In genomic region chr19:2309734-2310362, GRCh38 we compare ENCODE assay signal across 14 cellular contexts. TPM values are rescaled to one million over a fixed set of nuclear protein-coding genes. Genes with fewer than 3 reads are reported as not detected.
DNase-seq lines count a peak whose midpoint lies in the region; ATAC-seq and TF ChIP-seq lines count a peak whose summit lies in the region.
"Had no signal": no experiment of that assay in that cellular context is flagged by ENCODE, and none has a peak within 500 bp of the region (broad histone marks: within the 10 kb centered on the region; RNA-seq: fewer than 3 reads in every experiment).

No MANE protein-coding gene starts in this region.

- no peak overlapping the region for H3K4me3 ChIP-seq in mammary epithelial cell (replicated peaks in 1 of 3; ENCODE audit: insufficient read depth in 1 of 3, low read depth in 2 of 3, low read length in 3 of 3)
- no peak overlapping the region for H3K4me3 ChIP-seq in thyroid gland (replicated peaks in 1 of 3)
- no peak overlapping the region for H3K4me3 ChIP-seq in WERI-Rb-1 (ENCODE audit: low read depth, low read length)
- H3K4me3 ChIP-seq: ovary, upper lobe of right lung had no signal

- H4K20me1 ChIP-seq in mammary epithelial cell (ENCODE audit: insufficient read depth, low read length), result no peaks in the 10 kb centered on the region

- no peak for TF ChIP-seq CTCF in MCF 10A (IDR thresholded peaks at IDR 0.05; ENCODE audit: unreplicated experiment)
- TF ChIP-seq CTCF in mammary epithelial cell (conservative IDR thresholded peaks at IDR 0.05 in 1 of 2, IDR thresholded peaks at IDR 0.05 in 1 of 2; ENCODE audit: extremely low read depth in 1 of 2, insufficient read depth in 1 of 2, low read depth in 1 of 2, low read length in 2 of 2), result no peak
- TF ChIP-seq CTCF in chondrocyte (IDR thresholded peaks at IDR 0.05), result no peak
- TF ChIP-seq CTCF in thyroid gland (IDR thresholded peaks at IDR 0.05), result no peak
- no peak for TF ChIP-seq CTCF in WERI-Rb-1 (IDR thresholded peaks at IDR 0.05; ENCODE audit: low read depth, low read length)

- BruUV-seq in MCF 10A (replicated peaks; lab: Mats Ljungman, UMichigan), result no TSS peak
- BruUV-seq in mammary epithelial cell (replicated peaks; lab: Mats Ljungman, UMichigan), result no TSS peak

- H3K27me3 Mint-ChIP-seq in MCF 10A (ENCODE audit: insufficient read depth, unreplicated experiment) (peaks cover 16% of the 10 kb centered on the region), chondrocyte (ENCODE audit: low read depth) (peaks cover 4% of the 10 kb centered on the region)

- peaks cover 7% of the 10 kb centered on the region for H3K9me3 Mint-ChIP-seq in MCF 10A (ENCODE audit: unreplicated experiment)
- peaks cover under 1% of the 10 kb centered on the region for H3K9me3 Mint-ChIP-seq in chondrocyte (ENCODE audit: low read depth)

- H3K27ac ChIP-seq in mammary epithelial cell (ENCODE audit: insufficient read depth, low read depth, low read length) (no peak overlapping the region), thyroid gland (no peak overlapping the region), WERI-Rb-1 (no peak overlapping the region)
- H3K27ac ChIP-seq: ovary, upper lobe of right lung had no signal

- H3K36me3 Mint-ChIP-seq in MCF 10A (ENCODE audit: insufficient read depth, unreplicated experiment), result no peaks in the 10 kb centered on the region
- H3K36me3 Mint-ChIP-seq in chondrocyte (ENCODE audit: low read depth), result no peaks in the 10 kb centered on the region
- H3K36me3 Mint-ChIP-seq: activated naive CD8-positive, alpha-beta T cell had no signal

- DNase-seq in MCF 10A (ENCODE audit: unreplicated experiment), result peak; percentile 56
- no peak for DNase-seq in mammary epithelial cell
- DNase-seq in NCI-H2171 (lab: John Stamatoyannopoulos, UW), result peak; percentile 88
- no peak for DNase-seq in chondrocyte (ENCODE audit: low spot score)
- peak; percentile 50 to 56 for DNase-seq in thyroid gland
- DNase-seq in activated naive CD4-positive, alpha-beta T cell (lab: John Stamatoyannopoulos, UW), result no peak
- DNase-seq in WERI-Rb-1, result no peak
- DNase-seq: activated CD4-positive, alpha-beta T cell treated with anti-CD3 and anti-CD28 coated beads for 4 hours; Kasumi-1; kidney glomerular epithelial cell; ovary; upper lobe of right lung had no signal

- H3K4me1 ChIP-seq in mammary epithelial cell (ENCODE audit: insufficient read depth, low read length), result peaks cover 8% of the 10 kb centered on the region
- peaks cover 0 to 3% of the 10 kb centered on the region in 2 donors for H3K4me1 ChIP-seq in thyroid gland
- H3K4me1 ChIP-seq: upper lobe of right lung had no signal

- intact Hi-C loops in MCF 10A (cut with micrococcal nuclease), result no loop called here
- intact Hi-C loops in mammary epithelial cell (cut with micrococcal nuclease), result no loop called here
- intact Hi-C loops in thyroid gland (cut with DNase I), result no loop called here

- no peak for ATAC-seq in HG03439 (IDR thresholded peaks at IDR 0.05; ENCODE audit: unreplicated experiment)
- ATAC-seq: upper lobe of right lung had no signal

- H3K9ac ChIP-seq in mammary epithelial cell (ENCODE audit: insufficient read depth, low read length), result no peak overlapping the region

- H3K79me2 ChIP-seq in mammary epithelial cell (ENCODE audit: insufficient read depth, low read length), result no peaks in the 10 kb centered on the region

- H3K4me2 ChIP-seq in mammary epithelial cell (ENCODE audit: insufficient read depth, low read depth, low read length), result no peak overlapping the region

- dilution Hi-C loops in mammary epithelial cell (cut with HindIII; ENCODE audit: low sequenced_read_pairs), result no loop called here

- H3K9me3 ChIP-seq in mammary epithelial cell (replicated peaks; ENCODE audit: insufficient read depth, low read length) (peaks cover 1% of the 10 kb centered on the region), thyroid gland (no peaks in the 10 kb centered on the region), WERI-Rb-1 (ENCODE audit: severe bottlenecking) (peaks cover 9% of the 10 kb centered on the region)
- H3K9me3 ChIP-seq: upper lobe of right lung had no signal

- no peak overlapping the region for H2AFZ ChIP-seq in mammary epithelial cell (ENCODE audit: low read depth, low read length)

- H3K4me3 Mint-ChIP-seq in MCF 10A (ENCODE audit: unreplicated experiment) (no peak overlapping the region), chondrocyte (ENCODE audit: unreplicated experiment) (no peak overlapping the region)

- H3K36me3 ChIP-seq in mammary epithelial cell (ENCODE audit: insufficient read depth, low read length), result no peaks in the 10 kb centered on the region
- H3K36me3 ChIP-seq in thyroid gland, result no peaks in the 10 kb centered on the region
- no peaks in the 10 kb centered on the region for H3K36me3 ChIP-seq in WERI-Rb-1
- H3K36me3 ChIP-seq: ovary, upper lobe of right lung had no signal

- no peak for TF ChIP-seq POLR2A in thyroid gland (IDR thresholded peaks at IDR 0.05)

- CTCF ChIA-PET in MCF 10A (lab: Yijun Ruan, JAX), result interaction anchor here (0.6 kb wide), 2 partner anchors 94 to 472 kb away, joined by 3 read pairs; no protein-coding TSS in a partner anchor
- CTCF ChIA-PET in mammary epithelial cell (lab: Charles Lee; ENCODE audit: low non-redundant PET), result no interaction called here

- 71% methylated on average over 11 of the region's 17 CpGs for WGBS in mammary epithelial cell (ENCODE audit: low coverage, missing lambda C conversion rate)
- 46 to 64% methylated on average over 12 to 16 of the region's 17 CpGs for WGBS in thyroid gland, 2 donors

- H3K4me1 Mint-ChIP-seq in MCF 10A (ENCODE audit: insufficient read depth, unreplicated experiment) (peaks cover 5% of the 10 kb centered on the region), chondrocyte (ENCODE audit: low read depth) (peaks cover 15% of the 10 kb centered on the region)

- in situ Hi-C loops in mammary epithelial cell (cut with MboI; ENCODE audit: low sequenced_read_pairs in 2 of 2), result no loop called here

- H3K27ac Mint-ChIP-seq in MCF 10A (ENCODE audit: low read depth, unreplicated experiment) (no peak overlapping the region), chondrocyte (ENCODE audit: unreplicated experiment) (peak overlapping the region; percentile 32)
- H3K27ac Mint-ChIP-seq: activated naive CD8-positive, alpha-beta T cell had no signal

- POLR2A ChIA-PET in MCF 10A (lab: Yijun Ruan, JAX), result no interaction called here

- H3K27me3 ChIP-seq in mammary epithelial cell (ENCODE audit: insufficient read depth, low read length), result peaks cover 16% of the 10 kb centered on the region
- peaks cover 17% of the 10 kb centered on the region for H3K27me3 ChIP-seq in thyroid gland
- no peaks in the 10 kb centered on the region for H3K27me3 ChIP-seq in WERI-Rb-1 (ENCODE audit: insufficient read depth, low read depth, severe bottlenecking)
- H3K27me3 ChIP-seq: ovary had no signal

RNA-seq across cellular contexts. Expression of gene LINGO3, which starts 1.9 kb away (rescaled TPM):
- total RNA-seq in MCF 10A (2022), result not detected in 2 replicates
- not detected for total RNA-seq in mammary epithelial cell
- polyA plus RNA-seq in mammary epithelial cell, result not detected
- polyA minus RNA-seq in mammary epithelial cell, result not detected
- 0.15 to 0.48 TPM in 2 of 3 replicates, not detected in the other for total RNA-seq in chondrocyte
- total RNA-seq in thyroid gland, result under 1 TPM in 1 of 4 donors, not detected in 3; 0.45 TPM
- total RNA-seq: ovary, upper lobe of right lung had no signal
- polyA plus RNA-seq: ovary had no signal

RNA-seq across cellular contexts. Expression of gene LSM7, which starts 18.5 kb away (rescaled TPM):
- total RNA-seq in MCF 10A (2022), result 135 and 152 TPM in 2 replicates
- total RNA-seq in mammary epithelial cell, result 10 to 100 TPM; 67.7 to 91.6 TPM
- 442 TPM for polyA plus RNA-seq in mammary epithelial cell
- 35.3 TPM for polyA minus RNA-seq in mammary epithelial cell
- 73.9 to 88.1 TPM (median 76.2 TPM) in 3 replicates for total RNA-seq in chondrocyte
- total RNA-seq in thyroid gland, result 100 to 1,000 TPM in 1 of 4 donors, 10 to 100 TPM in 3; 21.1 to 139 (median 55.1) TPM

RNA-seq across cellular contexts. Expression of gene SPPL2B, which starts 18.6 kb away (rescaled TPM):
- total RNA-seq in MCF 10A (2022) (70.1 and 70.9 TPM in 2 replicates), mammary epithelial cell (10 to 100 TPM; 21.8 to 50.7 TPM), chondrocyte (48.9 to 67.0 TPM (median 51.4 TPM) in 3 replicates), thyroid gland (10 to 100 TPM; 47.8 to 97.8 (median 67.3) TPM)
- polyA plus RNA-seq in mammary epithelial cell, result 13.5 TPM
- polyA minus RNA-seq in mammary epithelial cell, result 3.9 TPM

RNA-seq across cellular contexts. Expression of gene PEAK3, which starts 27.9 kb away (rescaled TPM):
- total RNA-seq in MCF 10A (2022), result not detected in 2 replicates
- not detected for total RNA-seq in mammary epithelial cell
- polyA plus RNA-seq in mammary epithelial cell, result not detected
- polyA minus RNA-seq in mammary epithelial cell, result not detected
- 0.31 to 0.50 TPM (median 0.38 TPM) in 3 replicates for total RNA-seq in chondrocyte
- 1 to 10 TPM in 1 of 4 donors, under 1 TPM in 3; 0.27 to 1.6 (median 0.59) TPM for total RNA-seq in thyroid gland

RNA-seq across cellular contexts. Expression of gene TMPRSS9, which starts 50.2 kb away (rescaled TPM):
- total RNA-seq in MCF 10A (2022) (not detected in 2 replicates), mammary epithelial cell (not detected), chondrocyte (0.15 to 0.26 TPM in 2 of 3 replicates, not detected in the other), thyroid gland (under 1 TPM in 2 of 4 donors, not detected in 2; 0.13 to 0.78 TPM)
- polyA plus RNA-seq in mammary epithelial cell, result not detected
- not detected for polyA minus RNA-seq in mammary epithelial cell
- total RNA-seq: upper lobe of right lung had no signal

Comparison
In these comparisons a context has a peak if more than half of its experiments do, and no peak if none do; other contexts are left out.
1. DNase-seq: peak in MCF 10A (single experiment), NCI-H2171 (single experiment) and thyroid gland (2 of 2); none in mammary epithelial cell (single experiment), chondrocyte (single experiment), activated naive CD4-positive, alpha-beta T cell (0 of 4) and WERI-Rb-1 (single experiment).